ENCODE assay signal across 2 cellular contexts in genomic region chr20:32261644-32262043, GRCh38.
TF ChIP-seq lines count a peak whose summit lies in the region.

No MANE protein-coding gene starts in this region.

TF ChIP-seq in HepG2, 621 proteins besides CTCF, POLR2A, EP300 and RAD21:
- TF ChIP-seq RARA (CRISPR knock-in tag; IDR thresholded peaks at IDR 0.05) (peak; percentile 78), ARNT (IDR thresholded peaks at IDR 0.05) (no peak), ZNF704 (CRISPR knock-in tag; IDR thresholded peaks at IDR 0.05; ENCODE audit: borderline replicate concordance) (no peak), ZNF644 (CRISPR knock-in tag; IDR thresholded peaks at IDR 0.05; ENCODE audit: low read depth) (no peak), RXRB (CRISPR knock-in tag; IDR thresholded peaks at IDR 0.05; ENCODE audit: borderline replicate concordance) (0 out of 2 replicates have a peak, but pooled peaks have one; percentile 20), BCL6 (CRISPR knock-in tag; IDR thresholded peaks at IDR 0.05) (peak; percentile 93), SKI (IDR thresholded peaks at IDR 0.05; ENCODE audit: partially characterized antibody) (peak; percentile 49), AHDC1 (CRISPR knock-in tag; IDR thresholded peaks at IDR 0.05; ENCODE audit: borderline replicate concordance) (no peak), TFDP1 (CRISPR knock-in tag; IDR thresholded peaks at IDR 0.05; ENCODE audit: borderline replicate concordance) (no peak), TBL1XR1 (IDR thresholded peaks at IDR 0.05; ENCODE audit: borderline replicate concordance, low read length, partially characterized antibody) (peak; percentile 58)

TF ChIP-seq in GM23338, 12 proteins besides CTCF, POLR2A, EP300 and RAD21:
- TF ChIP-seq ZNF331 (CRISPR knock-in tag; IDR thresholded peaks at IDR 0.05; ENCODE audit: low read depth), result no peak
- TF ChIP-seq ETS1 (IDR thresholded peaks at IDR 0.05), result no peak
- no peak for TF ChIP-seq REST (IDR thresholded peaks at IDR 0.05; ENCODE audit: unreplicated experiment)
- TF ChIP-seq POLR2AphosphoS5 (IDR thresholded peaks at IDR 0.05; ENCODE audit: low read depth), result no peak
- TF ChIP-seq EZH2 (IDR thresholded peaks at IDR 0.05; ENCODE audit: low read depth, unreplicated experiment), result no peak
- no peak for TF ChIP-seq STAT1 (IDR thresholded peaks at IDR 0.05; ENCODE audit: unreplicated experiment)
- TF ChIP-seq ZNF462 (CRISPR knock-in tag; IDR thresholded peaks at IDR 0.05), result no peak
- no peak for TF ChIP-seq NANOG (IDR thresholded peaks at IDR 0.05; ENCODE audit: borderline replicate concordance)
- TF ChIP-seq CREB1 (CRISPR knock-in tag; IDR thresholded peaks at IDR 0.05; ENCODE audit: low read depth), result no peak
- TF ChIP-seq JUNB (IDR thresholded peaks at IDR 0.05; ENCODE audit: unreplicated experiment), result no peak
- no peak for TF ChIP-seq EZH2phosphoT487 (IDR thresholded peaks at IDR 0.05; ENCODE audit: unreplicated experiment)
